ENCODE assay signal across 1 cellular context in the genomic region with DNA sequence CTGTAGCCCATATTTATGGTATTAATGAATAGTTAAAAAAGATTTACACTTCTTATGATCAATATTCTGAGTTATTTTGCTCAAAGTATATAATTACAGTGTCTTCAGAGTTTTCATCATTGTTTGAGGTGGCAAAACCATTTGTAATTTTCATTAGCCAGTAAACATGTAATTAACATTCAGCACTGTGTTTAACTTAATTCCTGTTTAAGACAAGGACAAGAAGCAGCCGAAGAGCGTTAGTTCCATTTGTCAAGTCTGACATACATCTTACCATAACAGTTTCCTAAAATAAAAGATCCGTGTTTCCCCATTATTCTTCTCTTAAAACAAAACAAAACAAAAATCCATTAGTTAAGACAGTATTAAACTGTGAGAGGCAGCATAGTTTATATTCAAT.
TF ChIP-seq lines count a peak whose summit lies in the region.

No MANE protein-coding gene starts in this region.

TF ChIP-seq in SK-N-SH, 30 proteins besides CTCF, POLR2A, EP300 and RAD21:
- TF ChIP-seq IRF3 (IDR thresholded peaks at IDR 0.05; ENCODE audit: low read depth, low read length) (no peak), POLR2AphosphoS5 (IDR thresholded peaks at IDR 0.05; ENCODE audit: low read depth, low read length) (no peak), RXRA (IDR thresholded peaks at IDR 0.05; ENCODE audit: borderline replicate concordance, low read depth) (no peak), NFIC (IDR thresholded peaks at IDR 0.05; ENCODE audit: borderline replicate concordance) (no peak), CHD2 (IDR thresholded peaks at IDR 0.05; ENCODE audit: low read length, partially characterized antibody) (no peak), TEAD4 (IDR thresholded peaks at IDR 0.05; ENCODE audit: borderline replicate concordance, insufficient read depth) (no peak)
